26 cellular contexts compared by ENCODE assay signal in genomic region chr9:14671327-14671840, GRCh38. TPM values are rescaled to one million over a fixed set of nuclear protein-coding genes. Genes with fewer than 3 reads are reported as not detected.
"Had no signal": no experiment of that assay in that cellular context is flagged by ENCODE, and none has a peak within 500 bp of the region (broad histone marks: within the 10 kb centered on the region; RNA-seq: fewer than 3 reads in every experiment).

No MANE protein-coding gene starts in this region.

- ATAC-seq: WTC11 had no signal

- H3K4me1 ChIP-seq: left ventricle myocardium inferior, neural progenitor cell, thyroid gland had no signal

- H3K4me3 Mint-ChIP-seq: neural progenitor cell; T-helper 2 cell treated with Interferon-gamma antibody and Interleukin-4, amounts not matched to agents 5 μg/mL and 100 μg/mL, for 36 hours; WTC11 had no signal

- H3K27ac Mint-ChIP-seq: neural progenitor cell; progenitor cell of endocrine pancreas; T-helper 2 cell treated with Interferon-gamma antibody and Interleukin-4, amounts not matched to agents 5 μg/mL and 100 μg/mL, for 36 hours; WTC11 had no signal

- DNase-seq: activated CD4-positive, alpha-beta T cell treated with anti-CD3 and anti-CD28 coated beads for 4 hours; activated CD8-positive, alpha-beta memory T cell treated with anti-CD3 and anti-CD28 coated beads for 24 hours; activated naive CD4-positive, alpha-beta T cell treated with anti-CD3 and anti-CD28 coated beads, Interleukin-2, amount 50 U/mL, for 16 hours; effector memory CD4-positive, alpha-beta T cell; hypothalamus; kidney glomerular epithelial cell; left ventricle myocardium inferior; SK-N-SH; stimulated activated CD4-positive, alpha-beta T cell treated with anti-CD3 and anti-CD28 coated beads, Interleukin-12 subunit alpha, Interleukin-12 subunit beta, amount 100 ng/mL, for 4 hours; stimulated activated CD4-positive, alpha-beta T cell treated with anti-CD3 and anti-CD28 coated beads, Interleukin-1b, Interleukin-23, amount 100 ng/mL, for 48 hours; stimulated activated CD8-positive, alpha-beta memory T cell treated with anti-CD3 and anti-CD28 coated beads, Interleukin-4, amount 100 ng/mL, for 48 hours; stimulated activated naive CD4-positive, alpha-beta T cell treated with Interleukin-2 at 50 U/mL for 16 hours; thyroid gland had no signal

- H3K27me3 ChIP-seq: cardiac muscle cell, neural progenitor cell, thyroid gland had no signal

- H3K4me3 ChIP-seq: cardiac muscle cell, left ventricle myocardium inferior, neural progenitor cell, thyroid gland had no signal

- H3K36me3 ChIP-seq: thyroid gland had no signal

- H3K9me3 Mint-ChIP-seq: neural progenitor cell; T-helper 2 cell treated with Interferon-gamma antibody and Interleukin-4, amounts not matched to agents 5 μg/mL and 100 μg/mL, for 36 hours; WTC11 had no signal

- H3K27me3 Mint-ChIP-seq: progenitor cell of endocrine pancreas had no signal

- H3K27ac ChIP-seq: cardiac muscle cell, left ventricle myocardium inferior, neural progenitor cell, thyroid gland had no signal

- H3K9me3 ChIP-seq: left ventricle myocardium inferior, SK-N-SH, thyroid gland had no signal

- H3K4me1 Mint-ChIP-seq: neural progenitor cell, WTC11 had no signal

RNA-seq across cellular contexts. Expression of gene CER1, which starts 51.1 kb away (rescaled TPM):
- total RNA-seq: chondrocyte, dermis blood vessel endothelial cell, fibroblast of lung, frontal cortex, left ventricle myocardium inferior, mammary epithelial cell, mononuclear cell, osteoblast, progenitor cell of endocrine pancreas, subcutaneous adipose tissue, thyroid gland had no signal
